In the genomic region with DNA sequence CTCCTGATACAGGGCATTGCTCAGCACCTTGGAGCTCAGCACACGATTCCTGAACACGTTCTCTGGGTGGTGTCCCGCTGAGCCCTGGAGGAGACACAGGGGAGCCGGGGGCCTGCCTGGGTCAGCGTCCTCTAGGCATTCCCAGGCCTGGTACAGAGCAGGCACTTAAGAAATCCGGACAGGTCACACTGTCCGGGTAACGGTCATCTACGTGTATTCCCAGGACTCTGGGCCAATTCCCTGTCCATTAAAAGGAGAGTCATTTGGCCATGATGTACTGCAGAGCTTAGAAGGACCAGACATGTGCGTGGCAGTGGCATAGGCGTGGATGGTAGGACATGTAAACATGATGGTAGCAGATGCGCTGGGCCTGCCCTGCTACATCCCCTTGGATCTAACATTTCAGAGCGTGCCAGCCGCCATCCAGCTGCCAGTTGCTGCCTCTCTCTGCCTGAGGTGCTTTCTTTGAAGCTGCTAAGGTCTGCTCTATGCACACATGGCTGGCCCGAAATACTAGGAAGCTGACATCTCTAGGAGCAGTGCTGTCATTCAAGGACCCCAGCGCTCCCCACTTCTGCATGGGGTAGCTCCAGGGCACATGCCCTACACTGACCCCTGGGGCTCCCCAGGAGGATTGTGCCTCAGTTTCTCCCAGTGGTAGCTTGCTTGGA, we compare ENCODE assay signal across 14 cellular contexts.
"Had no signal": no experiment of that assay in that cellular context is flagged by ENCODE, and none has a peak within 500 bp of the region (broad histone marks: within the 10 kb centered on the region; RNA-seq: fewer than 3 reads in every experiment).

No MANE protein-coding gene starts in this region.

- H3K4me3 ChIP-seq: dorsolateral prefrontal cortex, lower lobe of right lung, stomach had no signal

- H3K4me3 Mint-ChIP-seq: activated B cell treated with CpG ODN at 0.5 μM for 24 hours; activated T-cell treated with anti-CD3 and anti-CD28 coated beads, Interleukin-2, amount 50 U/mL, for 4 hours; brain had no signal

- H3K36me3 Mint-ChIP-seq: activated naive CD4-positive, alpha-beta T cell treated with anti-CD3 and anti-CD28 coated beads, Interleukin-2, amount 50 U/mL, for 72 hours; brain had no signal

- H3K27me3 Mint-ChIP-seq: activated B cell treated with CpG ODN at 0.5 μM for 24 hours had no signal

- DNase-seq: activated B cell treated with CpG ODN at 0.5 μM for 24 hours; activated CD4-positive, alpha-beta T cell treated with anti-CD3 and anti-CD28 coated beads, Interleukin-2, amount 50 U/mL, for 1 hour; activated effector memory CD4-positive, alpha-beta T cell treated with anti-CD3 and anti-CD28 coated beads, Interleukin-2, amount 50 U/mL, for 16 hours; activated T-cell treated with anti-CD3 and anti-CD28 coated beads, Interleukin-2, amount 50 U/mL, for 4 hours; amygdala; lower lobe of right lung; midbrain; nucleus accumbens; stimulated activated CD4-positive, alpha-beta T cell treated with anti-CD3 and anti-CD28 coated beads, Interleukin-4, amount 100 ng/mL, for 4 hours; stomach; T-helper 2 cell had no signal

- H3K9me3 Mint-ChIP-seq: activated naive CD4-positive, alpha-beta T cell treated with anti-CD3 and anti-CD28 coated beads, Interleukin-2, amount 50 U/mL, for 72 hours; activated T-cell treated with anti-CD3 and anti-CD28 coated beads, Interleukin-2, amount 50 U/mL, for 4 hours had no signal

- H3K27ac Mint-ChIP-seq: activated B cell treated with CpG ODN at 0.5 μM for 24 hours; activated naive CD4-positive, alpha-beta T cell treated with anti-CD3 and anti-CD28 coated beads, Interleukin-2, amount 50 U/mL, for 72 hours had no signal

- ATAC-seq: activated naive CD4-positive, alpha-beta T cell treated with anti-CD3 and anti-CD28 coated beads, Interleukin-2, amount 50 U/mL, for 72 hours; activated T-cell treated with anti-CD3 and anti-CD28 coated beads, Interleukin-2, amount 50 U/mL, for 4 hours; lower lobe of right lung had no signal

- H3K4me1 Mint-ChIP-seq: activated B cell treated with CpG ODN at 0.5 μM for 24 hours had no signal

- H3K27ac ChIP-seq: dorsolateral prefrontal cortex, lower lobe of right lung, stomach had no signal
